Comparison of ENCODE assay signal across 11 cellular contexts in the genomic region with DNA sequence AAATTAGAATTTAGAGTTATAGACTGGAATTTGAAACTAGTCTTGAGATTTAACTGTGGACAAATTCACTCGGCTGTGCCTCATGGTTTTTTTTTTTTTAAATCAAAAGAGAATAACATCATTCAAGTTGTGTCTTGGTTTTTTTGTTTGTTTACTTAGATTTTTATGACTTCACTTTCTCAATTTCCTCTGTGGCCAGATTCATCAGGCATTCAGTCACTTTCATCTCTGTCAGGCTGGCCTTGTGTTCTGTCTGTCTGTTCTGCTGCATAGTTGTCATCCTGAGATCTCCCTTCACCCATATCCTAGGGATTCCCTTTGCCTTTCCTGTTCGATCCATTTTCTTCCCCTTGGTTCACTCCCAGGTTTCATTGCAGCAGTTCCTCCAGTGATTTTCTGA. TPM values are rescaled to one million over a fixed set of nuclear protein-coding genes. Genes with fewer than 3 reads are reported as not detected.
DNase-seq lines count a peak whose midpoint lies in the region; ATAC-seq and TF ChIP-seq lines count a peak whose summit lies in the region.
"Had no signal": no experiment of that assay in that cellular context is flagged by ENCODE, and none has a peak within 500 bp of the region (broad histone marks: within the 10 kb centered on the region; RNA-seq: fewer than 3 reads in every experiment).

No MANE protein-coding gene starts in this region.

- H3K4me2 ChIP-seq in GM23338, result no peak overlapping the region

- no peaks in the 10 kb centered on the region for H3K36me3 ChIP-seq in CD4-positive, CD25-positive, alpha-beta regulatory T cell (ENCODE audit: control insufficient read depth, insufficient read depth, low read length)
- H3K36me3 ChIP-seq in GM23338 (ENCODE audit: insufficient read depth) (no peaks in the 10 kb centered on the region), colonic mucosa (no peaks in the 10 kb centered on the region)
- no peaks in the 10 kb centered on the region for H3K36me3 ChIP-seq in naive thymus-derived CD4-positive, alpha-beta T cell (ENCODE audit: control insufficient read depth in 2 of 3, insufficient read depth in 3 of 3, low read length in 3 of 3)

- no peaks in the 10 kb centered on the region for H3K36me3 Mint-ChIP-seq in CD4-positive, CD25-positive, alpha-beta regulatory T cell
- peaks cover 4% of the 10 kb centered on the region; the same call in 1 of the 3 replicates for H3K36me3 Mint-ChIP-seq in GM23338 (ENCODE audit: low read depth)
- H3K36me3 Mint-ChIP-seq in naive thymus-derived CD4-positive, alpha-beta T cell, result no peaks in the 10 kb centered on the region

- intact Hi-C loops in naive thymus-derived CD4-positive, alpha-beta T cell (cut with micrococcal nuclease), result loop anchor here in 1 of 2 donors (2.0 kb wide), 1 partner anchor 60 kb away; a partner anchor contains a TSS
- intact Hi-C loops in colonic mucosa (cut with DNase I), result no loop called here

- POLR2A ChIA-PET in naive thymus-derived CD4-positive, alpha-beta T cell (lab: Charles Lee), result no interaction called here

- H3K9me3 Mint-ChIP-seq in CD4-positive, CD25-positive, alpha-beta regulatory T cell, result peaks cover 0 to 1% (median 0%) of the 10 kb centered on the region in 7 donors
- no peaks in the 10 kb centered on the region for H3K9me3 Mint-ChIP-seq in GM23338
- H3K9me3 Mint-ChIP-seq in naive thymus-derived CD4-positive, alpha-beta T cell, result no peaks in the 10 kb centered on the region

- peak overlapping the region; percentile 60 for H3K4me3 ChIP-seq in CD4-positive, CD25-positive, alpha-beta regulatory T cell (ENCODE audit: low read depth, low read length)
- H3K4me3 ChIP-seq in GM23338 (no peak overlapping the region), colonic mucosa (no peak overlapping the region)
- no peak overlapping the region for H3K4me3 ChIP-seq in naive thymus-derived CD4-positive, alpha-beta T cell (ENCODE audit: low read length)

- H3K27me3 Mint-ChIP-seq in CD4-positive, CD25-positive, alpha-beta regulatory T cell, result no peaks in the 10 kb centered on the region
- H3K27me3 Mint-ChIP-seq in GM23338 (ENCODE audit: insufficient read depth, low read depth, poor library complexity), result no peaks in the 10 kb centered on the region
- no peaks in the 10 kb centered on the region for H3K27me3 Mint-ChIP-seq in naive thymus-derived CD4-positive, alpha-beta T cell

- no peak overlapping the region for H3K9ac ChIP-seq in colonic mucosa (ENCODE audit: low read depth in 2 of 2, low read length in 2 of 2)

- H3K79me2 ChIP-seq in GM23338 (replicated peaks; ENCODE audit: insufficient read depth), result peaks cover 100% of the 10 kb centered on the region

- peaks cover 54 to 86% (median 67%) of the 10 kb centered on the region in 4 donors for H3K4me1 Mint-ChIP-seq in CD4-positive, CD25-positive, alpha-beta regulatory T cell
- peaks cover 44% of the 10 kb centered on the region for H3K4me1 Mint-ChIP-seq in GM23338
- H3K4me1 Mint-ChIP-seq in naive thymus-derived CD4-positive, alpha-beta T cell, result peaks cover 50 to 93% (median 76%) of the 10 kb centered on the region in 7 donors

- peaks cover 48% of the 10 kb centered on the region for H4K20me1 ChIP-seq in GM23338 (replicated peaks; ENCODE audit: insufficient read depth)

- peaks cover 2% of the 10 kb centered on the region; the same call in 1 of the 2 replicates for H3F3A ChIP-seq in GM23338 (replicated peaks; ENCODE audit: low read depth)

- H3K4me3 Mint-ChIP-seq in CD4-positive, CD25-positive, alpha-beta regulatory T cell, result peak overlapping the region; percentile 29 to 54 (median 37)
- no peak overlapping the region for H3K4me3 Mint-ChIP-seq in GM23338
- peak overlapping the region; percentile 34 to 77 (median 56) for H3K4me3 Mint-ChIP-seq in naive thymus-derived CD4-positive, alpha-beta T cell

- no peaks in the 10 kb centered on the region for H3K9me3 ChIP-seq in CD4-positive, CD25-positive, alpha-beta regulatory T cell (ENCODE audit: control insufficient read depth in 2 of 2, low read length in 2 of 2)
- H3K9me3 ChIP-seq in naive thymus-derived CD4-positive, alpha-beta T cell (ENCODE audit: control insufficient read depth in 2 of 3, low read length in 3 of 3), result no peaks in the 10 kb centered on the region
- no peaks in the 10 kb centered on the region for H3K9me3 ChIP-seq in colonic mucosa

- H3K9me2 ChIP-seq in GM23338 (ENCODE audit: insufficient read depth), result no peaks in the 10 kb centered on the region

- TF ChIP-seq CTCF in GM23338 (conservative IDR thresholded peaks at IDR 0.05; ENCODE audit: low read depth in 2 of 2) (no peak), colonic mucosa (IDR thresholded peaks at IDR 0.05) (no peak)

- H3K4me1 ChIP-seq in CD4-positive, CD25-positive, alpha-beta regulatory T cell (ENCODE audit: control insufficient read depth, insufficient read depth, low read length, poor library complexity, severe bottlenecking), result peaks cover 66% of the 10 kb centered on the region
- H3K4me1 ChIP-seq in GM23338 (ENCODE audit: insufficient read depth), result no peaks in the 10 kb centered on the region
- H3K4me1 ChIP-seq in naive thymus-derived CD4-positive, alpha-beta T cell (ENCODE audit: control insufficient read depth in 2 of 2, insufficient read depth in 2 of 2, low read length in 2 of 2), result peaks cover 31 to 50% of the 10 kb centered on the region in 2 donors
- peaks cover 10% of the 10 kb centered on the region for H3K4me1 ChIP-seq in colonic mucosa

- CTCF ChIA-PET in naive thymus-derived CD4-positive, alpha-beta T cell (lab: Charles Lee), result no interaction called here

- H3K27me3 ChIP-seq in CD4-positive, CD25-positive, alpha-beta regulatory T cell (ENCODE audit: control insufficient read depth, insufficient read depth, low read length), result no peaks in the 10 kb centered on the region
- no peaks in the 10 kb centered on the region for H3K27me3 ChIP-seq in GM23338 (ENCODE audit: insufficient read depth)
- H3K27me3 ChIP-seq in naive thymus-derived CD4-positive, alpha-beta T cell (ENCODE audit: control insufficient read depth in 2 of 2, insufficient read depth in 2 of 2, low read length in 2 of 2), result no peaks in the 10 kb centered on the region
- H3K27me3 ChIP-seq in colonic mucosa, result no peaks in the 10 kb centered on the region

- no peak overlapping the region for H2AFZ ChIP-seq in GM23338

- H3K27ac ChIP-seq in CD4-positive, CD25-positive, alpha-beta regulatory T cell (ENCODE audit: insufficient read depth, low read length, poor library complexity, severe bottlenecking), result no peak overlapping the region
- H3K27ac ChIP-seq in GM23338 (ENCODE audit: low read depth) (0 out of 2 replicates have a peak overlapping the region, but pooled peaks have one; percentile 6), angular gyrus (ENCODE audit: low read depth, low read length) (peak overlapping the region; percentile 26), colonic mucosa (no peak overlapping the region)
- no peak overlapping the region for H3K27ac ChIP-seq in naive thymus-derived CD4-positive, alpha-beta T cell (ENCODE audit: low read depth, low read length)

- DNase-seq in CD4-positive, CD25-positive, alpha-beta regulatory T cell, result peak in 2 of 3 donors; percentile 21 to 37
- no peak for DNase-seq in GM23338 (ENCODE audit: low spot score)
- DNase-seq in naive thymus-derived CD4-positive, alpha-beta T cell, result no peak
- DNase-seq in colonic mucosa, result no peak
- DNase-seq in NAMALWA (ENCODE audit: low spot score), result no peak
- no peak for DNase-seq in stimulated activated naive CD4-positive, alpha-beta T cell treated with Interleukin-2 at 50 U/mL for 16 hours (lab: John Stamatoyannopoulos, UW)
- DNase-seq in dedifferentiated amniotic fluid mesenchymal stem cell (ENCODE audit: extremely low spot score), result no peak
- DNase-seq: activated CD4-positive, alpha-beta T cell treated with anti-CD3 and anti-CD28 coated beads, Interleukin-2, amount 50 U/mL, for 4 hours; NCI-H2171; nucleus accumbens had no signal

- peak; percentile 50 to 53 for ATAC-seq in CD4-positive, CD25-positive, alpha-beta regulatory T cell (ENCODE audit: low read depth in 2 of 2)
- ATAC-seq in GM23338, result no peak
- ATAC-seq in naive thymus-derived CD4-positive, alpha-beta T cell, result peak; percentile 55

- H3K27ac Mint-ChIP-seq in CD4-positive, CD25-positive, alpha-beta regulatory T cell, result peak overlapping the region; percentile 18 to 78 (median 68)
- no peak overlapping the region for H3K27ac Mint-ChIP-seq in GM23338
- peak overlapping the region in 8 of 9 donors; percentile 19 to 69 (median 52) for H3K27ac Mint-ChIP-seq in naive thymus-derived CD4-positive, alpha-beta T cell

TF ChIP-seq in GM23338, 12 proteins besides CTCF, POLR2A, EP300 and RAD21 (continues in another document):
- TF ChIP-seq EZH2phosphoT487 (IDR thresholded peaks at IDR 0.05; ENCODE audit: unreplicated experiment) (no peak), JUNB (IDR thresholded peaks at IDR 0.05; ENCODE audit: unreplicated experiment) (no peak)
- TF ChIP-seq, protein P1, sequence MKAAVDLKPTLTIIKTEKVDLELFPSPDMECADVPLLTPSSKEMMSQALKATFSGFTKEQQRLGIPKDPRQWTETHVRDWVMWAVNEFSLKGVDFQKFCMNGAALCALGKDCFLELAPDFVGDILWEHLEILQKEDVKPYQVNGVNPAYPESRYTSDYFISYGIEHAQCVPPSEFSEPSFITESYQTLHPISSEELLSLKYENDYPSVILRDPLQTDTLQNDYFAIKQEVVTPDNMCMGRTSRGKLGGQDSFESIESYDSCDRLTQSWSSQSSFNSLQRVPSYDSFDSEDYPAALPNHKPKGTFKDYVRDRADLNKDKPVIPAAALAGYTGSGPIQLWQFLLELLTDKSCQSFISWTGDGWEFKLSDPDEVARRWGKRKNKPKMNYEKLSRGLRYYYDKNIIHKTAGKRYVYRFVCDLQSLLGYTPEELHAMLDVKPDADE (IDR thresholded peaks at IDR 0.05), result no peak

RNA-seq across cellular contexts. Expression of a gene that starts 10.0 kb away (rescaled TPM):
- 147 TPM for total RNA-seq in CD4-positive, CD25-positive, alpha-beta regulatory T cell
- 10 to 100 TPM; 33.5 to 41.6 (median 36.1) TPM for polyA plus RNA-seq in CD4-positive, CD25-positive, alpha-beta regulatory T cell
- total RNA-seq in GM23338 (2014; rRNA removed; shearing (Covaris generic)), result 69.7 and 75.8 TPM in 2 replicates
- polyA plus RNA-seq in GM23338 (2016; fragmentation: Nextera tagmentation; extraction: Ambion mirVana), result 38.2 and 45.9 TPM in 2 replicates
- total RNA-seq in naive thymus-derived CD4-positive, alpha-beta T cell, result 100 to 1,000 TPM in 4 of 5 experiments, 10 to 100 TPM in 1; 86.9 to 133 (median 116) TPM
- 10 to 100 TPM; 28.2 to 47.3 TPM for polyA plus RNA-seq in naive thymus-derived CD4-positive, alpha-beta T cell
- total RNA-seq in colonic mucosa, result 10 to 100 TPM; 52.5 to 63.6 TPM

Comparison
In these comparisons a context has a peak if more than half of its experiments do, and no peak if none do; other contexts are left out.
1. DNase-seq: peak in CD4-positive, CD25-positive, alpha-beta regulatory T cell (2 of 3); none in GM23338 (single experiment), naive thymus-derived CD4-positive, alpha-beta T cell (0 of 9), colonic mucosa (single experiment), NAMALWA (single experiment), stimulated activated naive CD4-positive, alpha-beta T cell treated with Interleukin-2 at 50 U/mL for 16 hours (single experiment) and dedifferentiated amniotic fluid mesenchymal stem cell (single experiment).
2. H3K27ac ChIP-seq: peak in GM23338 (single experiment) and angular gyrus (single experiment); none in CD4-positive, CD25-positive, alpha-beta regulatory T cell (single experiment), naive thymus-derived CD4-positive, alpha-beta T cell (single experiment) and colonic mucosa (single experiment).